In genomic region chr9:127175764-127176163, GRCh38 we compare ENCODE assay signal across 23 cellular contexts. TPM values are rescaled to one million over a fixed set of nuclear protein-coding genes. Genes with fewer than 3 reads are reported as not detected.
DNase-seq lines count a peak whose midpoint lies in the region; TF ChIP-seq lines count a peak whose summit lies in the region.
"Had no signal": no experiment of that assay in that cellular context is flagged by ENCODE, and none has a peak within 500 bp of the region (broad histone marks: within the 10 kb centered on the region; RNA-seq: fewer than 3 reads in every experiment).

No MANE protein-coding gene starts in this region.

- no peaks in the 10 kb centered on the region for H3K36me3 Mint-ChIP-seq in type B pancreatic cell

- no peak overlapping the region for H3K27ac Mint-ChIP-seq in type B pancreatic cell
- H3K27ac Mint-ChIP-seq: activated CD4-positive, alpha-beta T cell treated with anti-CD3 and anti-CD28 coated beads, Interleukin-2, amount 10 ng/mL, durations not matched to agents 7 days and 5 days; activated naive CD8-positive, alpha-beta T cell; immature natural killer cell; naive thymus-derived CD4-positive, alpha-beta T cell had no signal

- no peaks in the 10 kb centered on the region for H3K36me3 ChIP-seq in adrenal gland (replicated peaks in 1 of 2)
- H3K36me3 ChIP-seq: ascending aorta had no signal

- TF ChIP-seq CTCF in adrenal gland (IDR thresholded peaks at IDR 0.05), result no peak
- TF ChIP-seq CTCF in type B pancreatic cell (conservative IDR thresholded peaks at IDR 0.05), result no peak

- H3K4me1 ChIP-seq in adrenal gland (replicated peaks in 1 of 2), result peaks cover 0 to under 1% of the 10 kb centered on the region in 2 donors

- no peaks in the 10 kb centered on the region for H3K9me3 ChIP-seq in adrenal gland (replicated peaks in 1 of 3)
- H3K9me3 ChIP-seq: ascending aorta had no signal

- H3K4me3 ChIP-seq in adrenal gland, result no peak overlapping the region
- H3K4me3 ChIP-seq: ascending aorta had no signal

- no peak overlapping the region for H3K4me3 Mint-ChIP-seq in type B pancreatic cell
- H3K4me3 Mint-ChIP-seq: activated CD4-positive, alpha-beta T cell treated with anti-CD3 and anti-CD28 coated beads, Interleukin-2, amount 10 ng/mL, durations not matched to agents 7 days and 5 days; activated naive CD8-positive, alpha-beta T cell; immature natural killer cell; naive thymus-derived CD4-positive, alpha-beta T cell had no signal

- peak; percentile 27 for DNase-seq in activated effector memory CD4-positive, alpha-beta T cell treated with anti-CD3 and anti-CD28 coated beads, Interleukin-2, amount 50 U/mL, for 16 hours
- no peak for DNase-seq in activated effector memory CD4-positive, alpha-beta T cell treated with Interleukin-2 at 50 U/mL for 16 hours
- peak in 4 of 7 donors; percentile 6 to 43 (median 11) for DNase-seq in adrenal gland
- peak; percentile 47 for DNase-seq in mesenteric fat pad (ENCODE audit: low spot score)
- peak; percentile 51 for DNase-seq in type B pancreatic cell (ENCODE audit: extremely low spot score, unreplicated experiment)
- no peak for DNase-seq in SW 1271 (lab: John Stamatoyannopoulos, UW)
- no peak for DNase-seq in G401 (ENCODE audit: low spot score)
- no peak for DNase-seq in NCI-H1694 (lab: John Stamatoyannopoulos, UW)
- DNase-seq: activated CD4-positive, alpha-beta T cell treated with anti-CD3 and anti-CD28 coated beads, Interleukin-2, amount 10 ng/mL, durations not matched to agents 7 days and 5 days; caudate nucleus; dermis blood vessel endothelial cell; EL; hypothalamus; immature natural killer cell; midbrain; MV-4-11; naive thymus-derived CD4-positive, alpha-beta T cell; NCI-H146; OCI-M1; T-helper 9 cell had no signal

- no peak for TF ChIP-seq POLR2A in adrenal gland (IDR thresholded peaks at IDR 0.05)

- intact Hi-C loops in adrenal gland (cut with DNase I), result no loop called here

- H3K27me3 Mint-ChIP-seq in type B pancreatic cell, result no peaks in the 10 kb centered on the region
- H3K27me3 Mint-ChIP-seq: activated CD4-positive, alpha-beta T cell treated with anti-CD3 and anti-CD28 coated beads, Interleukin-2, amount 10 ng/mL, durations not matched to agents 7 days and 5 days; activated naive CD8-positive, alpha-beta T cell; naive thymus-derived CD4-positive, alpha-beta T cell had no signal

- H3K27me3 ChIP-seq in adrenal gland, result no peaks in the 10 kb centered on the region
- H3K27me3 ChIP-seq: ascending aorta had no signal

- peaks cover 6% of the 10 kb centered on the region for H3K4me1 Mint-ChIP-seq in type B pancreatic cell (ENCODE audit: unreplicated experiment)
- H3K4me1 Mint-ChIP-seq: activated CD4-positive, alpha-beta T cell treated with anti-CD3 and anti-CD28 coated beads, Interleukin-2, amount 10 ng/mL, durations not matched to agents 7 days and 5 days; immature natural killer cell had no signal

- in situ Hi-C loops in G401 (cut with HindIII; ENCODE audit: low sequenced_read_pairs), result no loop called here

- WGBS in adrenal gland, 4 donors, result 93 to 98% (median 94%) methylated on average over 6 of the region's 6 CpGs

- H3K9me3 Mint-ChIP-seq in type B pancreatic cell, result no peaks in the 10 kb centered on the region
- H3K9me3 Mint-ChIP-seq: activated CD4-positive, alpha-beta T cell treated with anti-CD3 and anti-CD28 coated beads, Interleukin-2, amount 10 ng/mL, durations not matched to agents 7 days and 5 days; immature natural killer cell; naive thymus-derived CD4-positive, alpha-beta T cell had no signal

- no peak overlapping the region for H3K27ac ChIP-seq in adrenal gland
- H3K27ac ChIP-seq: ascending aorta, VCaP had no signal

RNA-seq across cellular contexts. Expression of gene ANGPTL2, which starts 53.3 kb away (rescaled TPM):
- total RNA-seq in adrenal gland (10 to 100 TPM in 7 of 8 donors, 1 to 10 TPM in 1; 9.7 to 32.6 (median 13.4) TPM), mesenteric fat pad (169 TPM), type B pancreatic cell (ENCODE audit: low replicate concordance) (5.4 and 20.6 TPM in 2 replicates)
- polyA plus RNA-seq in adrenal gland, result 10 to 100 TPM in 1 of 3 donors, 1 to 10 TPM in 2; 5.6 to 10.3 (median 8.4) TPM
- total RNA-seq in G401 (2014; rRNA removed; shearing (Covaris generic)), result 10.3 and 24.4 TPM in 2 replicates
- total RNA-seq: activated CD4-positive, alpha-beta T cell treated with anti-CD3 and anti-CD28 coated beads, Interleukin-2, amount 10 ng/mL, durations not matched to agents 7 days and 5 days; naive thymus-derived CD4-positive, alpha-beta T cell had no signal
- polyA plus RNA-seq: immature natural killer cell; naive thymus-derived CD4-positive, alpha-beta T cell had no signal

Comparison
In these comparisons a context has a peak if more than half of its experiments do, and no peak if none do; other contexts are left out.
1. DNase-seq: peak in activated effector memory CD4-positive, alpha-beta T cell treated with anti-CD3 and anti-CD28 coated beads, Interleukin-2, amount 50 U/mL, for 16 hours (single experiment), adrenal gland (4 of 7), mesenteric fat pad (single experiment) and type B pancreatic cell (single experiment); none in activated effector memory CD4-positive, alpha-beta T cell treated with Interleukin-2 at 50 U/mL for 16 hours (single experiment), SW 1271 (0 of 2), G401 (single experiment) and NCI-H1694 (single experiment).